In genomic region chr7:132771301-132771730, GRCh38 we compare ENCODE assay signal across 12 cellular contexts.
DNase-seq lines count a peak whose midpoint lies in the region; ATAC-seq and TF ChIP-seq lines count a peak whose summit lies in the region.
"Had no signal": no experiment of that assay in that cellular context is flagged by ENCODE, and none has a peak within 500 bp of the region (broad histone marks: within the 10 kb centered on the region; RNA-seq: fewer than 3 reads in every experiment).

No MANE protein-coding gene starts in this region.

- no peak overlapping the region for H3K9ac ChIP-seq in MM.1S (ENCODE audit: low read length)

- CTCF ChIA-PET in WTC11 (lab: Charles Lee) = no interaction called here

- H3K79me2 ChIP-seq in MM.1S (ENCODE audit: low read length) = no peaks in the 10 kb centered on the region

- no peaks in the 10 kb centered on the region for H3K36me3 ChIP-seq in MM.1S (replicated peaks; ENCODE audit: insufficient read depth, low read length)
- H3K36me3 ChIP-seq: colonic mucosa, upper lobe of right lung had no signal

- peaks cover 10% of the 10 kb centered on the region for H3K36me3 Mint-ChIP-seq in WTC11
- H3K36me3 Mint-ChIP-seq in activated naive CD8-positive, alpha-beta T cell treated with anti-CD3 and anti-CD28 coated beads, Interleukin-2, amount 50 U/mL, for 24 hours (ENCODE audit: low read depth) = peaks cover 4% of the 10 kb centered on the region

- no peaks in the 10 kb centered on the region; the same call in 1 of the 2 replicates for H3K27me3 Mint-ChIP-seq in WTC11 (ENCODE audit: low read depth)
- H3K27me3 Mint-ChIP-seq in activated naive CD8-positive, alpha-beta T cell treated with anti-CD3 and anti-CD28 coated beads, Interleukin-2, amount 50 U/mL, for 24 hours = no peaks in the 10 kb centered on the region

- H3K9me3 Mint-ChIP-seq in WTC11 = peaks cover 19% of the 10 kb centered on the region
- peaks cover 17% of the 10 kb centered on the region for H3K9me3 Mint-ChIP-seq in activated naive CD8-positive, alpha-beta T cell treated with anti-CD3 and anti-CD28 coated beads, Interleukin-2, amount 50 U/mL, for 24 hours

- ATAC-seq in WTC11 (peak; percentile 80), HG02610 (IDR thresholded peaks at IDR 0.05; ENCODE audit: unreplicated experiment) (no peak)
- peak; percentile 54 for ATAC-seq in activated naive CD8-positive, alpha-beta T cell treated with anti-CD3 and anti-CD28 coated beads, Interleukin-2, amount 50 U/mL, for 24 hours
- ATAC-seq: GM12878, upper lobe of right lung had no signal

- TF ChIP-seq CTCF in WTC11 (IDR thresholded peaks at IDR 0.05) (no peak), MM.1S (IDR thresholded peaks at IDR 0.05; ENCODE audit: low read length) (no peak)

- H3K27ac ChIP-seq in MM.1S (ENCODE audit: low read length) = no peak overlapping the region
- H3K27ac ChIP-seq: colonic mucosa, upper lobe of right lung had no signal

- H3K9me3 ChIP-seq in MM.1S (replicated peaks; ENCODE audit: insufficient read depth, low read length) = no peaks in the 10 kb centered on the region
- H3K9me3 ChIP-seq: colonic mucosa, upper lobe of right lung had no signal

- H3K4me2 ChIP-seq in MM.1S (ENCODE audit: low read depth, low read length) = no peak overlapping the region

- H3K4me1 Mint-ChIP-seq in WTC11 = peaks cover 11% of the 10 kb centered on the region
- peaks cover 22% of the 10 kb centered on the region for H3K4me1 Mint-ChIP-seq in activated naive CD8-positive, alpha-beta T cell treated with anti-CD3 and anti-CD28 coated beads, Interleukin-2, amount 50 U/mL, for 24 hours

- H3K4me3 ChIP-seq in MM.1S (ENCODE audit: low read length) = no peak overlapping the region
- H3K4me3 ChIP-seq: colonic mucosa, GM12878, upper lobe of right lung had no signal

- H3K27me3 ChIP-seq in MM.1S (replicated peaks; ENCODE audit: insufficient read depth, low read length) = no peaks in the 10 kb centered on the region
- H3K27me3 ChIP-seq: colonic mucosa, upper lobe of right lung had no signal

- POLR2A ChIA-PET in WTC11 (lab: Charles Lee) = no interaction called here

- no peaks in the 10 kb centered on the region for H3F3A ChIP-seq in MM.1S (ENCODE audit: insufficient read depth, low read length)

- H3K9me2 ChIP-seq in MM.1S (replicated peaks; ENCODE audit: insufficient read depth, low read length) = no peaks in the 10 kb centered on the region

- H3K4me1 ChIP-seq in MM.1S (ENCODE audit: low read length) = no peaks in the 10 kb centered on the region
- H3K4me1 ChIP-seq: colonic mucosa, upper lobe of right lung had no signal

- no peak overlapping the region for H2AFZ ChIP-seq in MM.1S (ENCODE audit: low read length)

- no peak overlapping the region for H3K27ac Mint-ChIP-seq in WTC11
- peak overlapping the region; percentile 56 for H3K27ac Mint-ChIP-seq in activated naive CD8-positive, alpha-beta T cell treated with anti-CD3 and anti-CD28 coated beads, Interleukin-2, amount 50 U/mL, for 24 hours

- H3K4me3 Mint-ChIP-seq in WTC11 = no peak overlapping the region
- H3K4me3 Mint-ChIP-seq in activated naive CD8-positive, alpha-beta T cell treated with anti-CD3 and anti-CD28 coated beads, Interleukin-2, amount 50 U/mL, for 24 hours = no peak overlapping the region

- no peaks in the 10 kb centered on the region for H4K20me1 ChIP-seq in MM.1S (ENCODE audit: insufficient read depth, low read length)

- peak; percentile 4 to 8 for DNase-seq in activated CD4-positive, alpha-beta T cell treated with anti-CD3 and anti-CD28 coated beads for 4 hours
- no peak for DNase-seq in activated CD4-positive, alpha-beta T cell treated with anti-CD3 and anti-CD28 coated beads, Interleukin-2, amount 50 U/mL, for 4 hours
- DNase-seq in WTC11 (ENCODE audit: low spot score) = no peak
- peak; percentile 21 for DNase-seq in activated naive CD8-positive, alpha-beta T cell treated with anti-CD3 and anti-CD28 coated beads, Interleukin-2, amount 50 U/mL, for 24 hours
- peak; percentile 4 for DNase-seq in stimulated activated CD8-positive, alpha-beta memory T cell treated with anti-CD3 and anti-CD28 coated beads, Interleukin-4, amount 100 ng/mL, for 24 hours (ENCODE audit: low read depth)
- DNase-seq in MM.1S = no peak
- no peak for DNase-seq in mesenteric fat pad (ENCODE audit: low spot score)
- DNase-seq: colonic mucosa, NCI-H2171 treated with DMSO at 0.1 percent for 48 hours, upper lobe of right lung had no signal

TF ChIP-seq in WTC11, 78 proteins besides CTCF, POLR2A, EP300 and RAD21:
- TF ChIP-seq ZNF416 (CRISPR knock-in tag; IDR thresholded peaks at IDR 0.05) = no peak
- no peak for TF ChIP-seq ZNF671 (CRISPR knock-in tag; IDR thresholded peaks at IDR 0.05)
- no peak for TF ChIP-seq TEAD1 (CRISPR knock-in tag; IDR thresholded peaks at IDR 0.05)
- TF ChIP-seq CREM (CRISPR knock-in tag; IDR thresholded peaks at IDR 0.05) = no peak
- no peak for TF ChIP-seq FOXP1 (CRISPR knock-in tag; IDR thresholded peaks at IDR 0.05; ENCODE audit: borderline replicate concordance)
- TF ChIP-seq SMAD3 (CRISPR knock-in tag; IDR thresholded peaks at IDR 0.05; ENCODE audit: borderline replicate concordance) = no peak
- TF ChIP-seq ZNF138 (CRISPR knock-in tag; conservative IDR thresholded peaks at IDR 0.05) = no peak
- TF ChIP-seq JAZF1 (CRISPR knock-in tag; IDR thresholded peaks at IDR 0.05) = no peak
- TF ChIP-seq ZNF281 (CRISPR knock-in tag; IDR thresholded peaks at IDR 0.05) = no peak
- TF ChIP-seq ZNF219 (CRISPR knock-in tag; IDR thresholded peaks at IDR 0.05; ENCODE audit: borderline replicate concordance) = no peak
- TF ChIP-seq GRHL2 (CRISPR knock-in tag; IDR thresholded peaks at IDR 0.05; ENCODE audit: insufficient replicate concordance, severe bottlenecking) = no peak
- no peak for TF ChIP-seq PRRX2 (CRISPR knock-in tag; IDR thresholded peaks at IDR 0.05)
- TF ChIP-seq CREB1 (CRISPR knock-in tag; IDR thresholded peaks at IDR 0.05) = no peak
- TF ChIP-seq SP1 (CRISPR knock-in tag; conservative IDR thresholded peaks at IDR 0.05) = no peak
- no peak for TF ChIP-seq SOX15 (CRISPR knock-in tag; IDR thresholded peaks at IDR 0.05)
- TF ChIP-seq STAT6 (CRISPR knock-in tag; conservative IDR thresholded peaks at IDR 0.05; ENCODE audit: low read depth) = no peak

Comparison
In these comparisons a context has a peak if more than half of its experiments do, and no peak if none do; other contexts are left out.
1. DNase-seq: peak in activated CD4-positive, alpha-beta T cell treated with anti-CD3 and anti-CD28 coated beads for 4 hours (2 of 2), activated naive CD8-positive, alpha-beta T cell treated with anti-CD3 and anti-CD28 coated beads, Interleukin-2, amount 50 U/mL, for 24 hours (single experiment) and stimulated activated CD8-positive, alpha-beta memory T cell treated with anti-CD3 and anti-CD28 coated beads, Interleukin-4, amount 100 ng/mL, for 24 hours (single experiment); none in activated CD4-positive, alpha-beta T cell treated with anti-CD3 and anti-CD28 coated beads, Interleukin-2, amount 50 U/mL, for 4 hours (0 of 2), WTC11 (single experiment), MM.1S (single experiment) and mesenteric fat pad (single experiment).